2 cellular contexts compared by ENCODE assay signal in the genomic region with DNA sequence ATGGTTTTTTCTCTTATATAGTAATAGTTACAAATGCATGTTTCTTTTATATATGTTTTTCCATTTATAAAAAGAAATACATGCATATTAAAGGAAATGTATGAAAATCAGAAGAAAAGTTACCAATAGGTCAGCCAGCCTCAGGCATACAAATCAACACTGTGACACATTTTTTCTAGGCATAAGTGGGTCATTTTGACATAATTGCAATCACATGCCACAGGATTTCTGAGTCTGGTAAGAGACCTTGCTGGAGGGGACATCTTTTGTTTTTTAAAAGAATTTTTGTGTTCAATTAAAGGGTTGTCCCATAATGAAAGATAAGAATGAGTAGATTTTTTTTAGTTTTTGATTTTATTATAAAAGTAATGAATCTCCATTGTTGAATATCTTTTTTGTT.
TF ChIP-seq lines count a peak whose summit lies in the region.

No MANE protein-coding gene starts in this region.

TF ChIP-seq in SK-N-SH, 30 proteins besides CTCF, POLR2A, EP300 and RAD21 (continued from another document):
- TF ChIP-seq MAX (IDR thresholded peaks at IDR 0.05; ENCODE audit: low read depth) (no peak), FOSL2 (IDR thresholded peaks at IDR 0.05; ENCODE audit: borderline replicate concordance, low read depth) (no peak), SMC3 (IDR thresholded peaks at IDR 0.05; ENCODE audit: low read depth, low read length) (no peak), REST (IDR thresholded peaks at IDR 0.05; ENCODE audit: low read depth, low read length) (no peak), FOXJ3 (CRISPR knock-in tag; IDR thresholded peaks at IDR 0.05) (no peak), TEAD4 (IDR thresholded peaks at IDR 0.05; ENCODE audit: borderline replicate concordance, insufficient read depth) (no peak), TAF1 (IDR thresholded peaks at IDR 0.05; ENCODE audit: borderline replicate concordance, low read depth, low read length) (no peak)

TF ChIP-seq in SK-N-SH treated with all-trans-retinoic acid at 6 μM for 48 hours, 23 proteins besides CTCF, POLR2A, EP300 and RAD21 (continued from another document):
- TF ChIP-seq, protein P1, sequence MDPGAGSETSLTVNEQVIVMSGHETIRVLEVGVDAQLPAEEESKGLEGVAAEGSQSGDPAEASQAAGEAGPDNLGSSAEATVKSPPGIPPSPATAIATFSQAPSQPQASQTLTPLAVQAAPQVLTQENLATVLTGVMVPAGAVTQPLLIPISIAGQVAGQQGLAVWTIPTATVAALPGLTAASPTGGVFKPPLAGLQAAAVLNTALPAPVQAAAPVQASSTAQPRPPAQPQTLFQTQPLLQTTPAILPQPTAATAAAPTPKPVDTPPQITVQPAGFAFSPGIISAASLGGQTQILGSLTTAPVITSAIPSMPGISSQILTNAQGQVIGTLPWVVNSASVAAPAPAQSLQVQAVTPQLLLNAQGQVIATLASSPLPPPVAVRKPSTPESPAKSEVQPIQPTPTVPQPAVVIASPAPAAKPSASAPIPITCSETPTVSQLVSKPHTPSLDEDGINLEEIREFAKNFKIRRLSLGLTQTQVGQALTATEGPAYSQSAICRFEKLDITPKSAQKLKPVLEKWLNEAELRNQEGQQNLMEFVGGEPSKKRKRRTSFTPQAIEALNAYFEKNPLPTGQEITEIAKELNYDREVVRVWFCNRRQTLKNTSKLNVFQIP (CRISPR knock-in tag; IDR thresholded peaks at IDR 0.05; ENCODE audit: borderline replicate concordance, low read depth), result no peak
- TF ChIP-seq OSR1 (CRISPR knock-in tag; IDR thresholded peaks at IDR 0.05) (no peak), ZFP3 (CRISPR knock-in tag; IDR thresholded peaks at IDR 0.05) (no peak), ESRRG (CRISPR knock-in tag; IDR thresholded peaks at IDR 0.05) (no peak), PATZ1 (CRISPR knock-in tag; IDR thresholded peaks at IDR 0.05; ENCODE audit: borderline replicate concordance) (no peak), ZC3H10 (CRISPR knock-in tag; IDR thresholded peaks at IDR 0.05) (no peak), BACH2 (CRISPR knock-in tag; IDR thresholded peaks at IDR 0.05; ENCODE audit: borderline replicate concordance) (no peak), CSRNP3 (CRISPR knock-in tag; IDR thresholded peaks at IDR 0.05) (no peak), ARNTL (CRISPR knock-in tag; IDR thresholded peaks at IDR 0.05; ENCODE audit: borderline replicate concordance, low read depth) (no peak), ISL1 (CRISPR knock-in tag; IDR thresholded peaks at IDR 0.05) (no peak), PPARA (CRISPR knock-in tag; IDR thresholded peaks at IDR 0.05; ENCODE audit: borderline replicate concordance) (no peak)
